ENCODE assay signal across 8 cellular contexts in the genomic region with DNA sequence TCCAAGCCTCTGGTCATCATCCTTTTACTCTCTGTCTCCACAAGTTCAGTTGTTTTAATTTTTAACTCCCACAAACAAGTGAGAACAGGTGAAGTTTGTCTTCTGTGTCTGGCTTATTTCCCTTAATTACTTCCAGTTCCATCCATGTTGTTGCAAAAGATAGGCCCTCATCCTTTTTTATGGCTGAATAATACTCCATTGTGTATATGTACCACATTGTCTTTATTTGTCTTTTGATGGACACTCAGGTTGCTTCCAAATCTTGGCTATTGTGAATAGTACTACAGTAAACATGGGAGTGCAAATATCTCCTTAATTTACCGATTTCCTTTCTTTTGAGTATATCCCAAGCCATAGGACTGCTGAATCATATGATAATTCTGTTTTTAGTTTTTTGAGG.
"Had no signal": no experiment of that assay in that cellular context is flagged by ENCODE, and none has a peak within 500 bp of the region (broad histone marks: within the 10 kb centered on the region; RNA-seq: fewer than 3 reads in every experiment).

No MANE protein-coding gene starts in this region.

- ATAC-seq: HepG2 had no signal

- H3K27ac ChIP-seq: HL-60, KMS-11 had no signal

- H3K4me3 Mint-ChIP-seq: IgD-negative memory B cell had no signal

- FAIRE-seq: HepG2, HTR-8/SVneo had no signal

- H3K4me2 ChIP-seq: KMS-11 had no signal

- DNase-seq: IMR-90, KBM-7, KG1 had no signal

- H3K27ac Mint-ChIP-seq: IgD-negative memory B cell had no signal

- H3K9ac ChIP-seq: KMS-11 had no signal

- H3K27me3 Mint-ChIP-seq: IgD-negative memory B cell had no signal
